17 cellular contexts compared by ENCODE assay signal in the genomic region with DNA sequence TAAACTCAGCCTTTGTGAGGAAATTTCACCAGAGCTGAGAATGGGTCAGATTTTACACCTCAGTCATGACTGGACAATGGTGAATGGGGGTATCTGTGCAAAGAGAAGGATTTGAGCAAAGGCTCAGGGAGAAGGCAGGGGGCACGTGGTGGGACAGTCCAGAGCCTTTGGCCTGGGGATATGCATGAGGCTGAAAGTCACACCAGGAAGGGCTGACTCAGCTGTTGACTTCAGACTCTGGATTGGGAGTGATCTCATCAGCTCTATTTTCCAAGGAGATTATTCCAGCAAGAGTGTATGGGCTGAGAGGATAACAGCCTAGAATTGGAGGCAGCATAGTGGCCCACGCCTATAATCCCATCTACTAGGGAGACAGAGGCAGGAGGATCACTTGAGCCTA. TPM values are rescaled to one million over a fixed set of nuclear protein-coding genes. Genes with fewer than 3 reads are reported as not detected.
DNase-seq lines count a peak whose midpoint lies in the region; ATAC-seq and TF ChIP-seq lines count a peak whose summit lies in the region.
"Had no signal": no experiment of that assay in that cellular context is flagged by ENCODE, and none has a peak within 500 bp of the region (broad histone marks: within the 10 kb centered on the region; RNA-seq: fewer than 3 reads in every experiment).

No MANE protein-coding gene starts in this region.

- H3K4me3 ChIP-seq in cardiac fibroblast (replicated peaks in 1 of 2; ENCODE audit: low read depth in 2 of 2, low read length in 2 of 2) (no peak overlapping the region), Karpas-422 (ENCODE audit: low read length) (no peak overlapping the region)
- H3K4me3 ChIP-seq: GM12878 had no signal

- H3K27ac ChIP-seq in Karpas-422 (ENCODE audit: low read length) = no peak overlapping the region
- H3K27ac ChIP-seq: parathyroid adenoma had no signal

- H3K4me1 ChIP-seq in Karpas-422 (ENCODE audit: low read length) = no peaks in the 10 kb centered on the region
- H3K4me1 ChIP-seq: parathyroid adenoma had no signal

- TF ChIP-seq CTCF in cardiac fibroblast (IDR thresholded peaks at IDR 0.05; ENCODE audit: low read depth, low read length) = no peak

- H4K20me1 ChIP-seq in Karpas-422 (ENCODE audit: insufficient read depth, low read depth, low read length) = no peaks in the 10 kb centered on the region

- no peak for ATAC-seq in HG03378 (IDR thresholded peaks at IDR 0.05; ENCODE audit: unreplicated experiment)
- ATAC-seq: GM12878, Panc1 had no signal

- H3K36me3 ChIP-seq in Karpas-422 (ENCODE audit: insufficient read depth, low read length) = no peaks in the 10 kb centered on the region

- no peak overlapping the region for H3K4me2 ChIP-seq in Karpas-422 (ENCODE audit: low read depth, low read length, poor library complexity, severe bottlenecking)

- DNase-seq in AG08395 (ENCODE audit: low spot score) = peak; percentile 69
- peak; percentile 57 for DNase-seq in LHCN-M2 (ENCODE audit: low read depth)
- peak; percentile 25 to 38 for DNase-seq in cardiac fibroblast (ENCODE audit: low read depth in 2 of 2)
- peak; percentile 73 for DNase-seq in islet precursor cell
- no peak for DNase-seq in hippocampal formation (lab: John Stamatoyannopoulos, UW)
- DNase-seq in KG1 (lab: John Stamatoyannopoulos, UW) = no peak
- no peak for DNase-seq in Karpas-422
- DNase-seq: activated CD4-positive, alpha-beta memory T cell treated with anti-CD3 and anti-CD28 coated beads for 36 hours; activated naive CD4-positive, alpha-beta T cell; DMS 273 treated with DMSO at 0.1 percent for 48 hours; NCI-H1048; NCI-H2227 treated with DMSO at 0.1 percent for 48 hours had no signal

- H3K79me2 ChIP-seq in Karpas-422 (ENCODE audit: low read length) = no peaks in the 10 kb centered on the region
- H3K79me2 ChIP-seq: parathyroid adenoma had no signal

- no peak overlapping the region for H3K9ac ChIP-seq in Karpas-422 (ENCODE audit: low read length)
- H3K9ac ChIP-seq: parathyroid adenoma had no signal

- no peaks in the 10 kb centered on the region for H3K9me2 ChIP-seq in Karpas-422 (replicated peaks; ENCODE audit: insufficient read depth, low read length)

- no peaks in the 10 kb centered on the region for H3K27me3 ChIP-seq in Karpas-422 (ENCODE audit: low read length)

- no peak overlapping the region for H2AFZ ChIP-seq in Karpas-422 (ENCODE audit: low read length)
- H2AFZ ChIP-seq: parathyroid adenoma had no signal

- no peaks in the 10 kb centered on the region for H3K9me3 ChIP-seq in Karpas-422 (ENCODE audit: low read length)

RNA-seq across cellular contexts. Expression of a gene that starts 53.6 kb away (rescaled TPM):
- 0.06 TPM in 1 of 2 replicates, not detected in the other for total RNA-seq in LHCN-M2 (2014; rRNA removed)
- polyA plus RNA-seq in LHCN-M2 (2012) = 0.13 TPM
- not detected in 2 replicates for total RNA-seq in Karpas-422 (2014; rRNA removed; shearing (Covaris generic); ENCODE audit: low replicate concordance)
- total RNA-seq: GM12878, mesenteric fat pad had no signal

Comparison
In these comparisons a context has a peak if more than half of its experiments do, and no peak if none do; other contexts are left out.
1. DNase-seq: peak in AG08395 (single experiment), LHCN-M2 (single experiment), cardiac fibroblast (2 of 2) and islet precursor cell (single experiment); none in hippocampal formation (0 of 2), KG1 (single experiment) and Karpas-422 (single experiment).